8 cellular contexts compared by ENCODE assay signal in genomic region chr2:17540813-17541513, GRCh38. TPM values are rescaled to one million over a fixed set of nuclear protein-coding genes. Genes with fewer than 3 reads are reported as not detected.
A peak's percentile ranks its signal among the peaks of the same experiment; 100 is the strongest.
DNase-seq lines count a peak whose midpoint lies in the region; ATAC-seq and TF ChIP-seq lines count a peak whose summit lies in the region.

No MANE protein-coding gene starts in this region.

- H3K36me3 ChIP-seq in SU-DHL-6 (ENCODE audit: low read length): no peaks in the 10 kb centered on the region

- no peaks in the 10 kb centered on the region for H3K36me3 Mint-ChIP-seq in natural killer cell

- no peaks in the 10 kb centered on the region for H3F3A ChIP-seq in SU-DHL-6 (ENCODE audit: insufficient read depth)

- intact Hi-C loops in natural killer cell (cut with micrococcal nuclease): no loop called here

- no peaks in the 10 kb centered on the region for H3K27me3 ChIP-seq in SU-DHL-6 (ENCODE audit: low read length)

- no peak overlapping the region for H2AFZ ChIP-seq in SU-DHL-6 (ENCODE audit: low read depth, low read length, severe bottlenecking)

- no peak for ATAC-seq in natural killer cell

- H3K4me1 Mint-ChIP-seq in natural killer cell: no peaks in the 10 kb centered on the region

- H3K4me3 ChIP-seq in SU-DHL-6 (ENCODE audit: insufficient read depth, low read length, poor library complexity, severe bottlenecking): no peak overlapping the region
- peak overlapping the region; percentile 44 to 76 for H3K4me3 ChIP-seq in foreskin fibroblast (ENCODE audit: low read depth in 1 of 2, low read length in 2 of 2)

- H3K9me2 ChIP-seq in SU-DHL-6 (replicated peaks; ENCODE audit: insufficient read depth, low read length): no peaks in the 10 kb centered on the region

- no peaks in the 10 kb centered on the region for H4K20me1 ChIP-seq in SU-DHL-6 (ENCODE audit: low read depth, low read length)

- no peaks in the 10 kb centered on the region for H3K79me2 ChIP-seq in SU-DHL-6 (ENCODE audit: insufficient read depth, low read length)

- peaks cover 38 to 39% of the 10 kb centered on the region in 2 donors for H3K27me3 Mint-ChIP-seq in natural killer cell (ENCODE audit: low read depth in 2 of 2)

- DNase-seq in GM13976 (ENCODE audit: low spot score) (peak; percentile 24), foreskin fibroblast (peak in 1 of 2 donors; percentile 4), retina (peak; percentile 26), SW 1271 (lab: John Stamatoyannopoulos, UW) (no peak), natural killer cell (no peak), NOMO-1 treated with DMSO at 0.1 percent for 48 hours (lab: John Stamatoyannopoulos, UW; ENCODE audit: unreplicated experiment) (no peak)
- DNase-seq in effector CD8-positive, alpha-beta T cell (lab: John Stamatoyannopoulos, UW): no peak

- H3K27ac Mint-ChIP-seq in natural killer cell: no peak overlapping the region

- peak overlapping the region; percentile 41 for H3K4me2 ChIP-seq in SU-DHL-6 (ENCODE audit: low read depth, low read length, poor library complexity, severe bottlenecking)

- TF ChIP-seq CTCF in GM13976 (IDR thresholded peaks at IDR 0.05; ENCODE audit: borderline replicate concordance, control extremely low read depth, extremely low read depth, insufficient read depth, missing control alignments): no peak
- TF ChIP-seq CTCF in SU-DHL-6 (IDR thresholded peaks at IDR 0.05; ENCODE audit: insufficient read depth, low read length, poor library complexity, severe bottlenecking): no peak
- no peak for TF ChIP-seq CTCF in foreskin fibroblast (IDR thresholded peaks at IDR 0.05; ENCODE audit: low read depth, low read length)
- no peak for TF ChIP-seq CTCF in natural killer cell (IDR thresholded peaks at IDR 0.05)

- H3K4me3 Mint-ChIP-seq in natural killer cell: no peak overlapping the region

- H3K27ac ChIP-seq in SU-DHL-6 (ENCODE audit: low read depth, low read length): no peak overlapping the region

- H3K9ac ChIP-seq in SU-DHL-6 (ENCODE audit: low read length): no peak overlapping the region

- H3K9me3 ChIP-seq in SU-DHL-6 (ENCODE audit: insufficient read depth, low read length): no peaks in the 10 kb centered on the region

- H3K9me3 Mint-ChIP-seq in natural killer cell: peaks cover 0 to 2% of the 10 kb centered on the region in 2 donors

- in situ Hi-C loops in GM13976 (cut with MboI; ENCODE audit: low sequenced_read_pairs, unreplicated experiment): no loop called here

RNA-seq across cellular contexts. Expression of gene VSNL1, which starts 0.5 kb away (rescaled TPM):
- not detected for total RNA-seq in natural killer cell

RNA-seq across cellular contexts. Expression of gene RAD51AP2, which starts 22.7 kb away (rescaled TPM):
- not detected for total RNA-seq in natural killer cell

Comparison
In these comparisons a context has a peak if more than half of its experiments do, and no peak if none do; other contexts are left out.
1. DNase-seq: peak in GM13976 (single experiment) and retina (single experiment); none in SW 1271 (0 of 2), natural killer cell (single experiment), effector CD8-positive, alpha-beta T cell (single experiment) and NOMO-1 treated with DMSO at 0.1 percent for 48 hours (single experiment).